In the genomic region with DNA sequence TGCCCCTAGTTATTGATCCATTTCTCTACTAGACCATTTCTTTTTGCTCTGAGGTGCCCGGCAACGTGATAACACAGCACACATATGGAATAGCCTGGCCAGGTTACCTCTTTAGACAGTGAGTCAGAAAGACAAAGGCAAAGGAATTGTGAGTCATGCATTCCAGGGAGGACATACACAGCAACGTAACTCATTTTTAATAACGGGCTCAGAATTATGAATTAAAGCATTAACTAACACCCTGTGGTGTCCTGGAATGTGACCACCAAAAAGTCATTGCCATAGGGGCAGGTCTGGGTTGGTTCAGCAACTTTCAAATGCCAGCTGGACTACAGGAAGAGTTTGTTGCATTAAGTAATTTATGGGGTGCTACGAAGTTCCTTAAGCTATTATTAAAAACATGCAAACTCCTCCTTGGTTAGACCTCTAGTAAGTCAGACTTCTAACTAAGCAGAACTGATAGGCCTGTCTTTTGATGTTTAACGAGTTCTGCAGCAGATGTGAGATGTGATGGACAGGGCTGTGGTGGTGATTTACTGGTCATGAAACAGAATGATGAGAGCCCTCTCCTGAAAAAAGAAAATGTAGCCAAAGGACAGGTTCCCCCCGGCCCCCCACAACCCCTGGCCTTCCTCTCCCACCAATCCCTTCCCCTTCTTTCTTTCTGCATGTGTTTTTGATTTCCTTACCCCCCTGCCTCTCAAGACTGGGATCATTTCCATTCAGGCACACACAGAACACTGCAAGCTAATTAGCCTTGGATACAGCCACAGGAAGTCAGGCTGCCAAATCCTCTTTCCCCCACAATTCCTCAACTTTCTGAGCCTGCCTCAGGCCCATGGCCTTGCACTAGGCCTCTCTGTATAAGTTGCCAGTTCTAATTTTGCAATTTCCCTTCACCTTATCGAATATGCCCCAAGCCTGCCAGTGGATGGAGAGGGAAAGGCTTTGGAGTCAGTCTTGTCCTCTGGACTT, we compare ENCODE assay signal across 12 cellular contexts.
A peak's percentile ranks its signal among the peaks of the same experiment; 100 is the strongest.
DNase-seq lines count a peak whose midpoint lies in the region; ATAC-seq, FAIRE-seq and TF ChIP-seq lines count a peak whose summit lies in the region.
"Had no signal": no experiment of that assay in that cellular context is flagged by ENCODE, and none has a peak within 500 bp of the region (broad histone marks: within the 10 kb centered on the region; RNA-seq: fewer than 3 reads in every experiment).

No MANE protein-coding gene starts in this region.

- H3K9me3 Mint-ChIP-seq in activated T-helper 2 cell treated with anti-CD3 and anti-CD28 coated beads, Interferon-gamma antibody, Interleukin-2, Interleukin-4, amounts not matched to agents 10 μg/mL and 5 μg/mL and 100 μg/mL, durations not matched to agents 14 hours and 24 hours and 36 hours = no peaks in the 10 kb centered on the region
- H3K9me3 Mint-ChIP-seq: stimulated activated memory B cell treated with anti-CD40 and anti-IgM and Interleukin-4, amounts not matched to agents 10 μg/mL and 1 μg/mL and 100 μg/mL, for 72 hours had no signal

- ATAC-seq in RWPE2 (ENCODE audit: low read depth) = peak; percentile 98
- ATAC-seq in pancreas = peak; percentile 46 to 86 (median 70)
- no peak for ATAC-seq in HG02571 (IDR thresholded peaks at IDR 0.05; ENCODE audit: unreplicated experiment)
- ATAC-seq: stimulated activated memory B cell treated with anti-CD40 and anti-IgM and Interleukin-4, amounts not matched to agents 10 μg/mL and 1 μg/mL and 100 μg/mL, for 72 hours had no signal

- H3K4me1 ChIP-seq in RWPE2 (ENCODE audit: insufficient read depth, poor library complexity, severe bottlenecking) = peaks cover 14% of the 10 kb centered on the region
- H3K4me1 ChIP-seq in fibroblast of lung (ENCODE audit: control insufficient read depth, extremely low read depth, insufficient read depth, low read length) = peaks cover 5% of the 10 kb centered on the region
- no peaks in the 10 kb centered on the region for H3K4me1 ChIP-seq in pancreas
- H3K4me1 ChIP-seq in effector memory CD4-positive, alpha-beta T cell (ENCODE audit: control insufficient read depth, insufficient read depth, low read length, poor library complexity, severe bottlenecking) = no peaks in the 10 kb centered on the region

- peaks cover 11% of the 10 kb centered on the region for H3K27me3 Mint-ChIP-seq in activated T-helper 2 cell treated with anti-CD3 and anti-CD28 coated beads, Interferon-gamma antibody, Interleukin-2, Interleukin-4, amounts not matched to agents 10 μg/mL and 5 μg/mL and 100 μg/mL, durations not matched to agents 14 hours and 24 hours and 36 hours (ENCODE audit: low read depth)

- peak overlapping the region; percentile 30 for H2AFZ ChIP-seq in fibroblast of lung (ENCODE audit: low read length)

- H3K36me3 ChIP-seq in RWPE2 (ENCODE audit: low read depth) (no peaks in the 10 kb centered on the region), fibroblast of lung (ENCODE audit: control insufficient read depth, insufficient read depth, low read length) (no peaks in the 10 kb centered on the region), pancreas (no peaks in the 10 kb centered on the region)
- H3K36me3 ChIP-seq in effector memory CD4-positive, alpha-beta T cell (ENCODE audit: control insufficient read depth, insufficient read depth, low read length) = no peaks in the 10 kb centered on the region
- H3K36me3 ChIP-seq: heart right ventricle had no signal

- H3K36me3 Mint-ChIP-seq in activated T-helper 2 cell treated with anti-CD3 and anti-CD28 coated beads, Interferon-gamma antibody, Interleukin-2, Interleukin-4, amounts not matched to agents 10 μg/mL and 5 μg/mL and 100 μg/mL, durations not matched to agents 14 hours and 24 hours and 36 hours (ENCODE audit: low read depth) = no peaks in the 10 kb centered on the region
- H3K36me3 Mint-ChIP-seq: stimulated activated memory B cell treated with anti-CD40 and anti-IgM and Interleukin-4, amounts not matched to agents 10 μg/mL and 1 μg/mL and 100 μg/mL, for 72 hours had no signal

- peak; percentile 68 for DNase-seq in GM04504 (ENCODE audit: low read depth)
- no peak for DNase-seq in RWPE2 (ENCODE audit: low spot score)
- DNase-seq in fibroblast of lung (ENCODE audit: low read depth in 2 of 2) = peak; percentile 46 to 94
- DNase-seq in pancreas = no peak
- DNase-seq in NOMO-1 (lab: John Stamatoyannopoulos, UW; ENCODE audit: unreplicated experiment in 2 of 2) = no peak
- DNase-seq in activated T-helper 2 cell treated with anti-CD3 and anti-CD28 coated beads, Interferon-gamma antibody, Interleukin-2, Interleukin-4, amounts not matched to agents 10 μg/mL and 5 μg/mL and 100 μg/mL, durations not matched to agents 14 hours and 24 hours and 36 hours (ENCODE audit: low spot score) = no peak
- DNase-seq in effector memory CD4-positive, alpha-beta T cell = no peak
- DNase-seq: activated naive CD4-positive, alpha-beta T cell; heart right ventricle; NCI-H187 had no signal

- H3K4me3 ChIP-seq in RWPE2 (ENCODE audit: severe bottlenecking) = no peak overlapping the region
- H3K4me3 ChIP-seq in fibroblast of lung (replicated peaks in 1 of 4; ENCODE audit: control extremely low read depth in 1 of 4, insufficient read depth in 1 of 4, low read depth in 3 of 4, low read length in 4 of 4) = no peak overlapping the region
- H3K4me3 ChIP-seq in pancreas = no peak overlapping the region
- no peak overlapping the region for H3K4me3 ChIP-seq in effector memory CD4-positive, alpha-beta T cell (ENCODE audit: insufficient read depth, low read depth, low read length, poor library complexity, severe bottlenecking)
- H3K4me3 ChIP-seq: heart right ventricle had no signal

- H3K27ac Mint-ChIP-seq in activated T-helper 2 cell treated with anti-CD3 and anti-CD28 coated beads, Interferon-gamma antibody, Interleukin-2, Interleukin-4, amounts not matched to agents 10 μg/mL and 5 μg/mL and 100 μg/mL, durations not matched to agents 14 hours and 24 hours and 36 hours = no peak overlapping the region
- H3K27ac Mint-ChIP-seq: stimulated activated memory B cell treated with anti-CD40 and anti-IgM and Interleukin-4, amounts not matched to agents 10 μg/mL and 1 μg/mL and 100 μg/mL, for 72 hours had no signal

- H3K27ac ChIP-seq in RWPE2 (ENCODE audit: poor library complexity, severe bottlenecking) (peak overlapping the region; percentile 86), fibroblast of lung (ENCODE audit: insufficient read depth, low read length) (no peak overlapping the region), pancreas (no peak overlapping the region)
- no peak overlapping the region for H3K27ac ChIP-seq in effector memory CD4-positive, alpha-beta T cell (ENCODE audit: insufficient read depth, low read length, poor library complexity, severe bottlenecking)
- H3K27ac ChIP-seq: heart right ventricle had no signal

- H3K79me2 ChIP-seq in fibroblast of lung (ENCODE audit: control insufficient read depth, insufficient read depth, low read length) = no peaks in the 10 kb centered on the region

- H4K20me1 ChIP-seq in fibroblast of lung (ENCODE audit: control insufficient read depth, extremely low read depth, insufficient read depth, low read length) = no peaks in the 10 kb centered on the region

- intact Hi-C loops in pancreas (cut with DNase I) = no loop called here
- intact Hi-C loops in activated T-helper 2 cell treated with anti-CD3 and anti-CD28 coated beads, Interferon-gamma antibody, Interleukin-2, Interleukin-4, amounts not matched to agents 10 μg/mL and 5 μg/mL and 100 μg/mL, durations not matched to agents 14 hours and 24 hours and 36 hours (cut with micrococcal nuclease) = no loop called here

- H3K9me3 ChIP-seq in RWPE2 (ENCODE audit: severe bottlenecking) (no peaks in the 10 kb centered on the region), fibroblast of lung (ENCODE audit: control insufficient read depth, insufficient read depth, low read depth, low read length) (no peaks in the 10 kb centered on the region), pancreas (no peaks in the 10 kb centered on the region)
- H3K9me3 ChIP-seq in effector memory CD4-positive, alpha-beta T cell (ENCODE audit: control insufficient read depth, low read length) = no peaks in the 10 kb centered on the region
- H3K9me3 ChIP-seq: heart right ventricle had no signal

- TF ChIP-seq CTCF in RWPE2 (IDR thresholded peaks at IDR 0.05; ENCODE audit: poor library complexity, severe bottlenecking) = no peak
- TF ChIP-seq CTCF in fibroblast of lung (conservative IDR thresholded peaks at IDR 0.05 in 1 of 2, IDR thresholded peaks at IDR 0.05 in 1 of 2; ENCODE audit: low read depth in 1 of 2, low read length in 2 of 2) = no peak
- no peak for TF ChIP-seq CTCF in pancreas (IDR thresholded peaks at IDR 0.05)

- H3K4me3 Mint-ChIP-seq in activated T-helper 2 cell treated with anti-CD3 and anti-CD28 coated beads, Interferon-gamma antibody, Interleukin-2, Interleukin-4, amounts not matched to agents 10 μg/mL and 5 μg/mL and 100 μg/mL, durations not matched to agents 14 hours and 24 hours and 36 hours (ENCODE audit: low read depth) = no peak overlapping the region
- H3K4me3 Mint-ChIP-seq: stimulated activated memory B cell treated with anti-CD40 and anti-IgM and Interleukin-4, amounts not matched to agents 10 μg/mL and 1 μg/mL and 100 μg/mL, for 72 hours had no signal

- WGBS in pancreas, 2 donors = 42 to 52% methylated on average over 8 of the region's 8 CpGs

- no peak overlapping the region for H3K4me2 ChIP-seq in fibroblast of lung (ENCODE audit: extremely low read depth, insufficient read depth, low read length)

- no peaks in the 10 kb centered on the region for H3K4me1 Mint-ChIP-seq in activated T-helper 2 cell treated with anti-CD3 and anti-CD28 coated beads, Interferon-gamma antibody, Interleukin-2, Interleukin-4, amounts not matched to agents 10 μg/mL and 5 μg/mL and 100 μg/mL, durations not matched to agents 14 hours and 24 hours and 36 hours (ENCODE audit: low read depth)
- H3K4me1 Mint-ChIP-seq: stimulated activated memory B cell treated with anti-CD40 and anti-IgM and Interleukin-4, amounts not matched to agents 10 μg/mL and 1 μg/mL and 100 μg/mL, for 72 hours had no signal

- H3K27me3 ChIP-seq in RWPE2 (ENCODE audit: insufficient read depth, poor library complexity, severe bottlenecking) (no peaks in the 10 kb centered on the region), fibroblast of lung (ENCODE audit: control insufficient read depth, insufficient read depth, low read length) (no peaks in the 10 kb centered on the region), pancreas (no peaks in the 10 kb centered on the region)
- no peaks in the 10 kb centered on the region for H3K27me3 ChIP-seq in effector memory CD4-positive, alpha-beta T cell (replicated peaks; ENCODE audit: control insufficient read depth, insufficient read depth, low read length, poor library complexity, severe bottlenecking)
- H3K27me3 ChIP-seq: heart right ventricle had no signal

- no peak for FAIRE-seq in pancreas (lab: Jason Lieb, UNC)

- no peak overlapping the region for H3K9ac ChIP-seq in fibroblast of lung (ENCODE audit: insufficient read depth, low read length)

Comparison
In these comparisons a context has a peak if more than half of its experiments do, and no peak if none do; other contexts are left out.
1. DNase-seq: peak in GM04504 (single experiment) and fibroblast of lung (2 of 2); none in RWPE2 (single experiment), pancreas (0 of 6), NOMO-1 (0 of 2), activated T-helper 2 cell treated with anti-CD3 and anti-CD28 coated beads, Interferon-gamma antibody, Interleukin-2, Interleukin-4, amounts not matched to agents 10 μg/mL and 5 μg/mL and 100 μg/mL, durations not matched to agents 14 hours and 24 hours and 36 hours (single experiment) and effector memory CD4-positive, alpha-beta T cell (0 of 3).